ENCODE assay signal across 26 cellular contexts in genomic region chr22:22711532-22711913, GRCh38.
DNase-seq lines count a peak whose midpoint lies in the region; ATAC-seq and TF ChIP-seq lines count a peak whose summit lies in the region.
"Had no signal": no experiment of that assay in that cellular context is flagged by ENCODE, and none has a peak within 500 bp of the region (broad histone marks: within the 10 kb centered on the region; RNA-seq: fewer than 3 reads in every experiment).

No MANE protein-coding gene starts in this region.

- H3K4me1 Mint-ChIP-seq in activated naive CD4-positive, alpha-beta T cell treated with anti-CD3 and anti-CD28 coated beads, Interleukin-2, amount 10 ng/mL, durations not matched to agents 7 days and 5 days, result no peaks in the 10 kb centered on the region
- H3K4me1 Mint-ChIP-seq in type B pancreatic cell (ENCODE audit: unreplicated experiment), result no peaks in the 10 kb centered on the region
- H3K4me1 Mint-ChIP-seq: activated T-helper 17 cell treated with anti-CD3 and anti-CD28 coated beads, Interleukin-2, amount 50 U/mL, for 72 hours had no signal

- H3K27ac ChIP-seq in PC-3 (ENCODE audit: low read length) (peak overlapping the region; percentile 93), tibial nerve (no peak overlapping the region)
- H3K27ac ChIP-seq: brain microvascular endothelial cell, GM23248, left lung, prostate gland, suprapubic skin had no signal

- no peak overlapping the region for H3K27ac Mint-ChIP-seq in activated naive CD4-positive, alpha-beta T cell treated with anti-CD3 and anti-CD28 coated beads, Interleukin-2, amount 10 ng/mL, durations not matched to agents 7 days and 5 days
- H3K27ac Mint-ChIP-seq in activated naive CD4-positive, alpha-beta T cell treated with anti-CD3 and anti-CD28 coated beads, Interleukin-2, amount 50 U/mL, for 72 hours, result no peak overlapping the region
- no peak overlapping the region for H3K27ac Mint-ChIP-seq in type B pancreatic cell
- H3K27ac Mint-ChIP-seq: activated CD4-positive, alpha-beta memory T cell treated with anti-CD3 and anti-CD28 coated beads for 36 hours; activated T-helper 17 cell treated with anti-CD3 and anti-CD28 coated beads, Interleukin-2, amount 50 U/mL, for 72 hours; T-cell had no signal

- H3K9me2 ChIP-seq in PC-3 (replicated peaks; ENCODE audit: low read length), result no peaks in the 10 kb centered on the region

- no peak overlapping the region for H2AFZ ChIP-seq in PC-3 (ENCODE audit: low read length)
- H2AFZ ChIP-seq: GM23248 had no signal

- H3K79me2 ChIP-seq in PC-3 (ENCODE audit: low read length), result no peaks in the 10 kb centered on the region

- BruUV-seq in PC-3 (replicated peaks; lab: Mats Ljungman, UMichigan), result no TSS peak

- CTCF ChIA-PET in activated naive CD4-positive, alpha-beta T cell treated with anti-CD3 and anti-CD28 coated beads, Interleukin-2, amount 10 ng/mL, durations not matched to agents 7 days and 5 days (lab: Charles Lee), result interaction anchor here (1.8 kb wide), 1 partner anchor 9 kb away, joined by 6 read pairs; no protein-coding TSS in a partner anchor
- CTCF ChIA-PET in PC-3 (lab: Charles Lee), result no interaction called here

- no peaks in the 10 kb centered on the region for H3F3A ChIP-seq in PC-3 (ENCODE audit: low read length, unreplicated experiment)

- peaks cover 41% of the 10 kb centered on the region for H3K27me3 Mint-ChIP-seq in activated naive CD4-positive, alpha-beta T cell treated with anti-CD3 and anti-CD28 coated beads, Interleukin-2, amount 10 ng/mL, durations not matched to agents 7 days and 5 days
- H3K27me3 Mint-ChIP-seq in type B pancreatic cell, result peaks cover 53% of the 10 kb centered on the region
- H3K27me3 Mint-ChIP-seq: activated CD4-positive, alpha-beta memory T cell treated with anti-CD3 and anti-CD28 coated beads for 36 hours; activated T-helper 17 cell treated with anti-CD3 and anti-CD28 coated beads, Interleukin-2, amount 50 U/mL, for 72 hours had no signal

- ATAC-seq in activated naive CD4-positive, alpha-beta T cell treated with anti-CD3 and anti-CD28 coated beads, Interleukin-2, amount 50 U/mL, for 72 hours, result no peak
- ATAC-seq in PC-3, result peak; percentile 5; the same call in 1 of the 2 replicates
- ATAC-seq: activated CD4-positive, CD25-positive, alpha-beta regulatory T cell treated with anti-CD3 and anti-CD28 coated beads, Interleukin-2, amount 50 U/mL, for 24 hours; activated T-helper 17 cell treated with anti-CD3 and anti-CD28 coated beads, Interleukin-2, amount 50 U/mL, for 72 hours; left lung; sciatic nerve had no signal

- DNase-seq in activated naive CD4-positive, alpha-beta T cell treated with anti-CD3 and anti-CD28 coated beads, Interleukin-2, amount 10 ng/mL, durations not matched to agents 7 days and 5 days, result peak; percentile 8
- no peak for DNase-seq in activated naive CD4-positive, alpha-beta T cell treated with anti-CD3 and anti-CD28 coated beads, Interleukin-2, amount 50 U/mL, for 72 hours (ENCODE audit: low spot score in 2 of 2)
- DNase-seq in PC-3, result no peak
- peak; percentile 37 for DNase-seq in islet precursor cell
- DNase-seq in type B pancreatic cell (ENCODE audit: extremely low spot score, unreplicated experiment), result peak; percentile 52
- DNase-seq in DMS79 (lab: John Stamatoyannopoulos, UW), result no peak
- DNase-seq in NCI-H446 treated with DMSO at 0.1 percent for 48 hours (lab: John Stamatoyannopoulos, UW), result no peak
- no peak for DNase-seq in tibial nerve (ENCODE audit: low spot score in 2 of 2)
- DNase-seq: 8988T; activated CD4-positive, alpha-beta memory T cell treated with anti-CD3 and anti-CD28 coated beads for 36 hours; activated naive CD4-positive, alpha-beta T cell treated with anti-CD3 and anti-CD28 coated beads, Interleukin-2, amount 50 U/mL, for 16 hours; brain microvascular endothelial cell; CD8-positive, alpha-beta memory T cell; DMS 273 treated with DMSO at 0.1 percent for 48 hours; erythroblast; GM23248; left lung; NCI-H146; NCI-H82; stimulated activated CD4-positive, alpha-beta T cell treated with anti-CD3 and anti-CD28 coated beads, Interleukin-4, amount 100 ng/mL, for 24 hours; T-cell had no signal

- TF ChIP-seq CTCF in PC-3 (conservative IDR thresholded peaks at IDR 0.05; ENCODE audit: low read depth, low read length) (no peak), type B pancreatic cell (conservative IDR thresholded peaks at IDR 0.05) (no peak), tibial nerve (IDR thresholded peaks at IDR 0.05) (no peak)

- no peaks in the 10 kb centered on the region for H3K27me3 ChIP-seq in PC-3 (ENCODE audit: low read length)
- H3K27me3 ChIP-seq in tibial nerve, result no peaks in the 10 kb centered on the region
- H3K27me3 ChIP-seq: left lung, suprapubic skin had no signal

- H3K9me3 Mint-ChIP-seq in activated naive CD4-positive, alpha-beta T cell treated with anti-CD3 and anti-CD28 coated beads, Interleukin-2, amount 10 ng/mL, durations not matched to agents 7 days and 5 days, result no peaks in the 10 kb centered on the region
- H3K9me3 Mint-ChIP-seq in activated naive CD4-positive, alpha-beta T cell treated with anti-CD3 and anti-CD28 coated beads, Interleukin-2, amount 50 U/mL, for 72 hours, result no peaks in the 10 kb centered on the region
- no peaks in the 10 kb centered on the region for H3K9me3 Mint-ChIP-seq in type B pancreatic cell
- H3K9me3 Mint-ChIP-seq: activated CD4-positive, alpha-beta memory T cell treated with anti-CD3 and anti-CD28 coated beads for 36 hours; activated T-helper 17 cell treated with anti-CD3 and anti-CD28 coated beads, Interleukin-2, amount 50 U/mL, for 72 hours; CD8-positive, alpha-beta memory T cell; T-cell had no signal

- 95% methylated on average over 5 of the region's 5 CpGs for WGBS in tibial nerve, 2 donors

- H3K36me3 ChIP-seq in PC-3 (ENCODE audit: low read depth, low read length) (no peaks in the 10 kb centered on the region), tibial nerve (no peaks in the 10 kb centered on the region)
- H3K36me3 ChIP-seq: brain microvascular endothelial cell, left lung, prostate gland, suprapubic skin had no signal

- H3K4me2 ChIP-seq in PC-3 (ENCODE audit: low read length), result peak overlapping the region; percentile 51

- POLR2A ChIA-PET in PC-3 (lab: Charles Lee; ENCODE audit: unreplicated experiment), result no interaction called here

- H3K9ac ChIP-seq in PC-3 (ENCODE audit: low read length), result peak overlapping the region; percentile 60
- H3K9ac ChIP-seq: GM23248 had no signal

- H3K4me3 ChIP-seq in PC-3 (ENCODE audit: low read length) (no peak overlapping the region), tibial nerve (no peak overlapping the region)
- H3K4me3 ChIP-seq: GM23248, left lung, prostate gland, suprapubic skin had no signal

- no peak for TF ChIP-seq EP300 in tibial nerve (IDR thresholded peaks at IDR 0.05)

- H3K4me1 ChIP-seq in PC-3 (ENCODE audit: insufficient read depth, low read length) (peaks cover 30% of the 10 kb centered on the region), tibial nerve (no peaks in the 10 kb centered on the region)
- H3K4me1 ChIP-seq: prostate gland, suprapubic skin had no signal

- H3K36me3 Mint-ChIP-seq in activated naive CD4-positive, alpha-beta T cell treated with anti-CD3 and anti-CD28 coated beads, Interleukin-2, amount 10 ng/mL, durations not matched to agents 7 days and 5 days, result no peaks in the 10 kb centered on the region
- no peaks in the 10 kb centered on the region for H3K36me3 Mint-ChIP-seq in activated naive CD4-positive, alpha-beta T cell treated with anti-CD3 and anti-CD28 coated beads, Interleukin-2, amount 50 U/mL, for 72 hours
- H3K36me3 Mint-ChIP-seq in type B pancreatic cell, result no peaks in the 10 kb centered on the region
- H3K36me3 Mint-ChIP-seq: activated CD4-positive, alpha-beta memory T cell treated with anti-CD3 and anti-CD28 coated beads for 36 hours; CD8-positive, alpha-beta memory T cell; T-cell had no signal

- H4K20me1 ChIP-seq in PC-3 (ENCODE audit: low read length), result no peaks in the 10 kb centered on the region

- H3K9me3 ChIP-seq in PC-3 (ENCODE audit: low read length), result no peaks in the 10 kb centered on the region
- H3K9me3 ChIP-seq in tibial nerve, result no peaks in the 10 kb centered on the region
- H3K9me3 ChIP-seq: left lung, prostate gland, suprapubic skin had no signal

- TF ChIP-seq POLR2A in tibial nerve (IDR thresholded peaks at IDR 0.05), result no peak

- no peak overlapping the region for H3K4me3 Mint-ChIP-seq in activated naive CD4-positive, alpha-beta T cell treated with anti-CD3 and anti-CD28 coated beads, Interleukin-2, amount 10 ng/mL, durations not matched to agents 7 days and 5 days
- no peak overlapping the region for H3K4me3 Mint-ChIP-seq in type B pancreatic cell
- H3K4me3 Mint-ChIP-seq: activated CD4-positive, alpha-beta memory T cell treated with anti-CD3 and anti-CD28 coated beads for 36 hours; activated T-helper 17 cell treated with anti-CD3 and anti-CD28 coated beads, Interleukin-2, amount 50 U/mL, for 72 hours; CD8-positive, alpha-beta memory T cell had no signal

- intact Hi-C loops in PC-3 (cut with micrococcal nuclease), result loop anchor here (5.0 kb wide), 1 partner anchor 36 kb away; no protein-coding TSS in a partner anchor

Comparison
In these comparisons a context has a peak if more than half of its experiments do, and no peak if none do; other contexts are left out.
1. DNase-seq: peak in activated naive CD4-positive, alpha-beta T cell treated with anti-CD3 and anti-CD28 coated beads, Interleukin-2, amount 10 ng/mL, durations not matched to agents 7 days and 5 days (single experiment), islet precursor cell (single experiment) and type B pancreatic cell (single experiment); none in activated naive CD4-positive, alpha-beta T cell treated with anti-CD3 and anti-CD28 coated beads, Interleukin-2, amount 50 U/mL, for 72 hours (0 of 2), PC-3 (single experiment), DMS79 (single experiment), NCI-H446 treated with DMSO at 0.1 percent for 48 hours (single experiment) and tibial nerve (0 of 2).